In the genomic region with DNA sequence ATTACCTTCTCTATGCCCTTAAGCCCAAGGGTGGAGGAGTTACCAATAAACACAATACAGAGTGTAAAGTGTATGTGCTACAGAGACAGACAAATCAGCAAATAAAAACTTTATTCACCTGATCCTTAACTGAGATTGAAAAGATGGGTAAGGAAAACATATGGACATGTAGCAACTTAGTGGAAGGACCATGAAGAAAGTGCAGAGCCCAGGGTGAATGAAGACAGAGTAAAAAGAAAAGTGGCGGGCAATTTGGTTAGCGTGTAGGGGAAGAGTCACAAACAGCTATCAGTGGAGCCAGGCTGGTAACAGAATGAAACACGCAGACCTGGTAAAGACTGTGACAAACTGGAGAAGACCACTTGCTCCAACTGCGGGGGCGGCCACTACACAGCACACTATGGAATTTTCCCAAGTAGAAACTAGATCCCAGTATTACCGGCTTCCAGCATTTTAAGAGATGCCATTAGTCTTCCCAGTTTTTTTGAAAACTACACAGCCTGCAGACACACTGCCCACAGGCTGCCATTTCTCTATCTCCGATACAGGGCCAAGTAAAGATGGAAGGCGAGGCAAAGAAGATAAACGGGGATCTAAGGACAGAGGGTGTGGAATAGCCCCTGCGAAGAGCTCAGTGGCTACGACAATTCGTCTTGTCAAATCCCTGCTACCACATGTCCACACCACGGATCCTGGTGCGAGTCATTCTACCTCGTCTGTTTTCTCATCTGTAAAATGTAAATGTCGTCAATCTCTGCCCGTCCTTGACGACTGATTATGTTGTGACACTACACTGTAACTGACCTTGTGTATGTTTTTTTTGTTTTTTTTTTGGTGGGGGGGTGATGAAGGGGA, we compare ENCODE assay signal across 8 cellular contexts. TPM values are rescaled to one million over a fixed set of nuclear protein-coding genes. Genes with fewer than 3 reads are reported as not detected.
DNase-seq lines count a peak whose midpoint lies in the region; ATAC-seq and TF ChIP-seq lines count a peak whose summit lies in the region.

No MANE protein-coding gene starts in this region.

- peak overlapping the region; percentile 96 for H3K9ac ChIP-seq in iPS-15b (ENCODE audit: low read depth, low read length)

- 0 out of 2 replicates have a peak, but pooled peaks cover 3% of the 10 kb centered on the region for H3K27me3 ChIP-seq in BJ (ENCODE audit: control insufficient read depth, insufficient read depth, low read length)
- H3K27me3 ChIP-seq in iPS-15b (ENCODE audit: control insufficient read depth, insufficient read depth, low read length) = no peaks in the 10 kb centered on the region

- H3K4me1 Mint-ChIP-seq in activated naive CD8-positive, alpha-beta T cell treated with anti-CD3 and anti-CD28 coated beads, Interleukin-2, amount 50 U/mL, for 24 hours = peaks cover 48% of the 10 kb centered on the region
- H3K4me1 Mint-ChIP-seq in stimulated activated memory B cell treated with anti-CD40 and anti-IgM and Interleukin-4, amounts not matched to agents 10 μg/mL and 1 μg/mL and 100 μg/mL, for 72 hours = peaks cover 30% of the 10 kb centered on the region

- no peaks in the 10 kb centered on the region for H3K27me3 Mint-ChIP-seq in activated naive CD8-positive, alpha-beta T cell treated with anti-CD3 and anti-CD28 coated beads, Interleukin-2, amount 50 U/mL, for 24 hours
- no peaks in the 10 kb centered on the region for H3K27me3 Mint-ChIP-seq in stimulated activated memory B cell treated with anti-CD40 and anti-IgM and Interleukin-4, amounts not matched to agents 10 μg/mL and 1 μg/mL and 100 μg/mL, for 72 hours

- peak overlapping the region; percentile 90 for H3K27ac Mint-ChIP-seq in activated naive CD8-positive, alpha-beta T cell treated with anti-CD3 and anti-CD28 coated beads, Interleukin-2, amount 50 U/mL, for 24 hours
- peak overlapping the region; percentile 95 for H3K27ac Mint-ChIP-seq in stimulated activated memory B cell treated with anti-CD40 and anti-IgM and Interleukin-4, amounts not matched to agents 10 μg/mL and 1 μg/mL and 100 μg/mL, for 72 hours

- no peak for ATAC-seq in activated naive CD8-positive, alpha-beta T cell treated with anti-CD3 and anti-CD28 coated beads, Interleukin-2, amount 50 U/mL, for 24 hours
- no peak for ATAC-seq in stimulated activated memory B cell treated with anti-CD40 and anti-IgM and Interleukin-4, amounts not matched to agents 10 μg/mL and 1 μg/mL and 100 μg/mL, for 72 hours
- no peak for ATAC-seq in HG03432 (IDR thresholded peaks at IDR 0.05; ENCODE audit: unreplicated experiment)

- no peak for DNase-seq in BJ (ENCODE audit: low read depth)
- DNase-seq in HT-29 (ENCODE audit: low spot score) = peak; percentile 43
- DNase-seq in activated naive CD8-positive, alpha-beta T cell treated with anti-CD3 and anti-CD28 coated beads, Interleukin-2, amount 50 U/mL, for 24 hours = no peak
- no peak for DNase-seq in HCEC 1CT
- no peak for DNase-seq in cortex of kidney (lab: John Stamatoyannopoulos, UW)

- no peaks in the 10 kb centered on the region for H3K9me3 ChIP-seq in iPS-15b (ENCODE audit: control insufficient read depth, insufficient read depth, low read length)

- H3K36me3 ChIP-seq in BJ (ENCODE audit: control insufficient read depth, insufficient read depth, low read length) = no peaks in the 10 kb centered on the region
- H3K36me3 ChIP-seq in iPS-15b (ENCODE audit: control insufficient read depth, insufficient read depth, low read length) = peaks cover 2% of the 10 kb centered on the region

- POLR2A ChIA-PET in BJ (lab: Charles Lee) = no interaction called here

- CTCF ChIA-PET in BJ (lab: Yijun Ruan, JAX) = interaction anchor here (1.4 kb wide), 1 partner anchor 52 kb away, joined by 3 read pairs; no protein-coding TSS in a partner anchor

- peaks cover 43% of the 10 kb centered on the region for H3K36me3 Mint-ChIP-seq in activated naive CD8-positive, alpha-beta T cell treated with anti-CD3 and anti-CD28 coated beads, Interleukin-2, amount 50 U/mL, for 24 hours (ENCODE audit: low read depth)
- H3K36me3 Mint-ChIP-seq in stimulated activated memory B cell treated with anti-CD40 and anti-IgM and Interleukin-4, amounts not matched to agents 10 μg/mL and 1 μg/mL and 100 μg/mL, for 72 hours = peaks cover 26% of the 10 kb centered on the region

- TF ChIP-seq CTCF in BJ (IDR thresholded peaks at IDR 0.05; ENCODE audit: insufficient read depth, low read depth, low read length) = no peak

- H3K4me3 ChIP-seq in BJ (ENCODE audit: low read depth, low read length) = peak overlapping the region; percentile 74
- H3K4me3 ChIP-seq in iPS-15b (ENCODE audit: low read depth, low read length) = peak overlapping the region; percentile 97

- H3K9me3 Mint-ChIP-seq in activated naive CD8-positive, alpha-beta T cell treated with anti-CD3 and anti-CD28 coated beads, Interleukin-2, amount 50 U/mL, for 24 hours = peaks cover 4% of the 10 kb centered on the region
- peaks cover 3% of the 10 kb centered on the region for H3K9me3 Mint-ChIP-seq in stimulated activated memory B cell treated with anti-CD40 and anti-IgM and Interleukin-4, amounts not matched to agents 10 μg/mL and 1 μg/mL and 100 μg/mL, for 72 hours

- peak overlapping the region; percentile 92 for H3K4me3 Mint-ChIP-seq in activated naive CD8-positive, alpha-beta T cell treated with anti-CD3 and anti-CD28 coated beads, Interleukin-2, amount 50 U/mL, for 24 hours
- H3K4me3 Mint-ChIP-seq in stimulated activated memory B cell treated with anti-CD40 and anti-IgM and Interleukin-4, amounts not matched to agents 10 μg/mL and 1 μg/mL and 100 μg/mL, for 72 hours = peak overlapping the region; percentile 88

- H3K4me1 ChIP-seq in iPS-15b (ENCODE audit: control insufficient read depth, insufficient read depth, low read length) = peaks cover 3% of the 10 kb centered on the region

RNA-seq across cellular contexts. Expression of gene UQCRFS1, which starts 1.2 kb away (rescaled TPM):
- polyA plus RNA-seq in BJ (2011; rRNA removed) = 32.8 and 48.8 TPM in 2 replicates
- polyA minus RNA-seq in BJ (2011; rRNA and poly(A)+ RNA removed) = 12.7 and 18.8 TPM in 2 replicates
- total RNA-seq in HT-29 (2014; rRNA removed; shearing (Covaris generic)) = 68.6 and 69.8 TPM in 2 replicates
